1 cellular context compared by ENCODE assay signal in the genomic region with DNA sequence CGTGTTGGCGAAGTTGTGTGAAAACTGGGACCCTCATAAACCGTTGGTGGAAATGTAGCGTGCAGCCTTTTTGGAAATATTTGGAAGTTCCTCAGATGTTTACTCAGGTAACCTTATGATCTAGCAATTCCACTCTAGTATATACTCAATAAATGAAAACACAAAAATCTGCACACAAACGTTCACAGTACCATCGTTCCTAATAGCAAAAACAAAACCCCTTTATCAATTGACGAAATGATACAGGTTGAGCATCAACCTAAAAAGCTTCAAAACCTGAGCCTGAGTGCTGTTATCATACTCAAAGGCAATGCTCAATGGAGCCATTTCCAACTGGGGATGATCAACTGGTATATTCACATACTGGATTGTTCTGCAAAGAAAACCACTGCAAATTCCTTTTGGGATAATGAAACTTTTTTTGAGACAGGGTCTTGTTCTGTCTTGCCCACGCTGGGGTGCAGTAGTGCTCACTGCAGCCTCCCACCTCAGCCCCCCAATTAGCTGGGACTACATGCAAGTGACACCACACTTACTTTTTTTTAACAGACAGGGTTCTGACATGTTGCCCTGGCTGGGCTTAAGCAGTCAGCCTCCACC.
TF ChIP-seq lines count a peak whose summit lies in the region.

No MANE protein-coding gene starts in this region.

TF ChIP-seq in A549, 52 proteins besides CTCF, POLR2A, EP300 and RAD21 (continued from another document):
- TF ChIP-seq, protein P1, sequence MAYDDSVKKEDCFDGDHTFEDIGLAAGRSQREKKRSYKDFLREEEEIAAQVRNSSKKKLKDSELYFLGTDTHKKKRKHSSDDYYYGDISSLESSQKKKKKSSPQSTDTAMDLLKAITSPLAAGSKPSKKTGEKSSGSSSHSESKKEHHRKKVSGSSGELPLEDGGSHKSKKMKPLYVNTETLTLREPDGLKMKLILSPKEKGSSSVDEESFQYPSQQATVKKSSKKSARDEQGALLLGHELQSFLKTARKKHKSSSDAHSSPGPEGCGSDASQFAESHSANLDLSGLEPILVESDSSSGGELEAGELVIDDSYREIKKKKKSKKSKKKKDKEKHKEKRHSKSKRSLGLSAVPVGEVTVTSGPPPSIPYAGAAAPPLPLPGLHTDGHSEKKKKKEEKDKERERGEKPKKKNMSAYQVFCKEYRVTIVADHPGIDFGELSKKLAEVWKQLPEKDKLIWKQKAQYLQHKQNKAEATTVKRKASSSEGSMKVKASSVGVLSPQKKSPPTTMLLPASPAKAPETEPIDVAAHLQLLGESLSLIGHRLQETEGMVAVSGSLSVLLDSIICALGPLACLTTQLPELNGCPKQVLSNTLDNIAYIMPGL (CRISPR knock-in tag; IDR thresholded peaks at IDR 0.05; ENCODE audit: borderline replicate concordance), result 0 out of 2 replicates have a peak, but pooled peaks have one; percentile 14
- TF ChIP-seq CHD4 (IDR thresholded peaks at IDR 0.05; ENCODE audit: borderline replicate concordance), result no peak
